8 cellular contexts compared by ENCODE assay signal in the genomic region with DNA sequence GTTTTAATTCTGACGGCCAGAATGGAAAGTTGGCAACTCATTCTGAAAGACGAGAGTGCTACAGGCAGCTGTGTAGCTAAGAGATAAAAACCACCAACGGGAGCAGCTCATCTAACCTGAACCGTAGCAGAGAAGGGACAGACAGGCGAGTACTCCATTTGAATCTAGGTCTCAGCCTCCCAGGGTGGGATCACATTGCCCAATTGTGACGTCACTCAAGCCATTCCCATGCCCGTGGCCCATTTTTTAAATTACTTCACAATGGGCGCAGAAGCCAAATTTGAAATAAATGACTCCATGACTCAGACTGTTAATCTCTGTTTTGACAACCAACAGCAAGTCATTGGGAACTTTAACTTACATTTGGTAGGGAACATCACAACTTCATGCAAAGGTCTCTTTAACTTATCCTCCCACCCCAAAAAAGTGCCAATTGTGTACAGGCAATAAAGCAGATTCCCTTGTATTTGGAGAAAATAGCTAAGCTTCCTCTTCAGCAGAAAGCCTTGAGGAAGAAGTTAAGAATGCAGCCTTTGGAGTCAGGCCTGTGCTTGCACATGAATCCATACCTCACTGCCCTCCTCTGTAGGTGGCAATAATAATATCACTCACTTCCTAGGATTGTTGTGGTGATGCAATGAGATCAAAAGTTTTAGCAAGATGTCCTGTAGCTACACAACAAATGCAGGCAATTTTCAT.
DNase-seq lines count a peak whose midpoint lies in the region; ATAC-seq and TF ChIP-seq lines count a peak whose summit lies in the region.

No MANE protein-coding gene starts in this region.

- DNase-seq in HCT116 (ENCODE audit: low read depth, low spot score) (peak; percentile 35), NCI-H460 (ENCODE audit: extremely low read depth, low read depth) (peak; percentile 33), endothelial cell (ENCODE audit: low spot score) (no peak), nephron progenitor cell (no peak), HuH-7.5 (ENCODE audit: low spot score) (no peak), superior temporal gyrus (ENCODE audit: extremely low spot score) (no peak)

- H3K9me3 Mint-ChIP-seq in endothelial cell (ENCODE audit: unreplicated experiment) (no peaks in the 10 kb centered on the region), nephron progenitor cell (peaks cover 20% of the 10 kb centered on the region)

- H3K27me3 ChIP-seq in HCT116 (ENCODE audit: insufficient read depth, low read length) (no peaks in the 10 kb centered on the region), rectal smooth muscle tissue (ENCODE audit: control insufficient read depth, insufficient read depth, low read length) (no peaks in the 10 kb centered on the region)

- no TSS peak for BruUV-seq in HCT116 (replicated peaks; lab: Mats Ljungman, UMichigan)

- H3K27ac Mint-ChIP-seq in endothelial cell (ENCODE audit: unreplicated experiment), result peak overlapping the region; percentile 78
- no peak overlapping the region for H3K27ac Mint-ChIP-seq in nephron progenitor cell

- ATAC-seq in GM18868 (IDR thresholded peaks at IDR 0.05; ENCODE audit: unreplicated experiment) (peak; percentile 98), HCT116 (peak; percentile 67)

- TF ChIP-seq CTCF in HCT116 (IDR thresholded peaks at IDR 0.05 in 2 of 3, conservative IDR thresholded peaks at IDR 0.05 in 1 of 3; ENCODE audit: borderline replicate concordance in 1 of 3, insufficient read depth in 1 of 3, low read depth in 2 of 3, low read length in 2 of 3) (no peak), endothelial cell (IDR thresholded peaks at IDR 0.05; ENCODE audit: unreplicated experiment) (no peak), nephron progenitor cell (IDR thresholded peaks at IDR 0.05) (no peak)

- CTCF ChIA-PET in HCT116 (lab: Charles Lee), result interaction anchor here (1.0 kb wide), 1 partner anchor 10 kb away, joined by 3 read pairs; no protein-coding TSS in a partner anchor

- POLR2A ChIA-PET in HCT116 (lab: Charles Lee), result interaction anchor here (0.5 to 2.1 kb wide), 3 partner anchors 10 to 1170 kb away, joined by 3 to 10 read pairs (median 3); no protein-coding TSS in a partner anchor

- H3K79me2 ChIP-seq in HCT116 (ENCODE audit: insufficient read depth, low read length), result no peaks in the 10 kb centered on the region

- H3K4me3 ChIP-seq in HCT116 (replicated peaks in 1 of 2; ENCODE audit: low read depth in 1 of 2, low read length in 2 of 2), result no peak overlapping the region
- H3K4me3 ChIP-seq in rectal smooth muscle tissue (ENCODE audit: low read length), result no peak overlapping the region

- H2AFZ ChIP-seq in HCT116 (ENCODE audit: low read depth, low read length, poor library complexity, severe bottlenecking), result no peak overlapping the region

- H3K4me1 Mint-ChIP-seq in endothelial cell (ENCODE audit: unreplicated experiment) (peaks cover 26% of the 10 kb centered on the region), nephron progenitor cell (no peaks in the 10 kb centered on the region)

- peaks cover 0 to 14% of the 10 kb centered on the region in 2 experiments; a peak in 2 of 4 replicates for H3K4me1 ChIP-seq in HCT116 (ENCODE audit: control insufficient read depth in 1 of 2, insufficient read depth in 2 of 2, low read length in 2 of 2)
- H3K4me1 ChIP-seq in rectal smooth muscle tissue (ENCODE audit: control insufficient read depth, insufficient read depth, low read length), result peaks cover 4% of the 10 kb centered on the region

- H3K36me3 ChIP-seq in HCT116 (ENCODE audit: control insufficient read depth in 1 of 2, insufficient read depth in 2 of 2, low read length in 2 of 2), result no peaks in the 10 kb centered on the region
- no peaks in the 10 kb centered on the region for H3K36me3 ChIP-seq in rectal smooth muscle tissue (ENCODE audit: control insufficient read depth, insufficient read depth, low read length)

- H3K27ac ChIP-seq in HCT116 (ENCODE audit: low read depth, low read length), result no peak overlapping the region
- H3K27ac ChIP-seq in rectal smooth muscle tissue (ENCODE audit: low read depth, low read length), result peak overlapping the region; percentile 25

- H3K4me3 Mint-ChIP-seq in endothelial cell (ENCODE audit: unreplicated experiment) (no peak overlapping the region), nephron progenitor cell (no peak overlapping the region)

- TF ChIP-seq RAD21 in HCT116 (IDR thresholded peaks at IDR 0.05; ENCODE audit: low read depth), result no peak

- intact Hi-C loops in HCT116 (cut with micrococcal nuclease), result no loop called here

- no peaks in the 10 kb centered on the region for H3K9me2 ChIP-seq in HCT116 (ENCODE audit: insufficient read depth)

- RAD21 ChIA-PET in HCT116 (lab: Charles Lee; ENCODE audit: low non-redundant PET in 1 of 2, low total read pairs in 2 of 2, uncharacterized antibody in 2 of 2, unreplicated experiment in 2 of 2), result no interaction called here

- H3K9me3 ChIP-seq in HCT116 (ENCODE audit: control insufficient read depth in 1 of 2, insufficient read depth in 1 of 2, low read depth in 1 of 2, low read length in 2 of 2), result no peaks in the 10 kb centered on the region

- H4K20me1 ChIP-seq in HCT116 (ENCODE audit: insufficient read depth), result no peaks in the 10 kb centered on the region

- H3K27me3 Mint-ChIP-seq in endothelial cell (ENCODE audit: unreplicated experiment), result no peaks in the 10 kb centered on the region
- no peaks in the 10 kb centered on the region for H3K27me3 Mint-ChIP-seq in nephron progenitor cell (ENCODE audit: low read depth, poor library complexity)

- peak overlapping the region; percentile 24 for H3K4me2 ChIP-seq in HCT116 (ENCODE audit: low read length)

- H3K36me3 Mint-ChIP-seq in endothelial cell (ENCODE audit: low read depth, unreplicated experiment) (peaks cover under 1% of the 10 kb centered on the region), nephron progenitor cell (ENCODE audit: low read depth) (no peaks in the 10 kb centered on the region)

- H3K9ac ChIP-seq in HCT116 (ENCODE audit: low read length) (no peak overlapping the region), rectal smooth muscle tissue (ENCODE audit: low read length) (no peak overlapping the region)

- TF ChIP-seq POLR2A in HCT116 (IDR thresholded peaks at IDR 0.05; ENCODE audit: borderline replicate concordance, extremely low read depth, insufficient read depth, insufficient read length), result no peak

TF ChIP-seq in HCT116, 20 proteins besides CTCF, POLR2A, EP300 and RAD21:
- TF ChIP-seq, protein P1, sequence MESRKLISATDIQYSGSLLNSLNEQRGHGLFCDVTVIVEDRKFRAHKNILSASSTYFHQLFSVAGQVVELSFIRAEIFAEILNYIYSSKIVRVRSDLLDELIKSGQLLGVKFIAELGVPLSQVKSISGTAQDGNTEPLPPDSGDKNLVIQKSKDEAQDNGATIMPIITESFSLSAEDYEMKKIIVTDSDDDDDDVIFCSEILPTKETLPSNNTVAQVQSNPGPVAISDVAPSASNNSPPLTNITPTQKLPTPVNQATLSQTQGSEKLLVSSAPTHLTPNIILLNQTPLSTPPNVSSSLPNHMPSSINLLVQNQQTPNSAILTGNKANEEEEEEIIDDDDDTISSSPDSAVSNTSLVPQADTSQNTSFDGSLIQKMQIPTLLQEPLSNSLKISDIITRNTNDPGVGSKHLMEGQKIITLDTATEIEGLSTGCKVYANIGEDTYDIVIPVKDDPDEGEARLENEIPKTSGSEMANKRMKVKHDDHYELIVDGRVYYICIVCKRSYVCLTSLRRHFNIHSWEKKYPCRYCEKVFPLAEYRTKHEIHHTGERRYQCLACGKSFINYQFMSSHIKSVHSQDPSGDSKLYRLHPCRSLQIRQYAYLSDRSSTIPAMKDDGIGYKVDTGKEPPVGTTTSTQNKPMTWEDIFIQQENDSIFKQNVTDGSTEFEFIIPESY (IDR thresholded peaks at IDR 0.05; ENCODE audit: extremely low read depth, insufficient replicate concordance, low read length), result no peak
- TF ChIP-seq SP1 (IDR thresholded peaks at IDR 0.05; ENCODE audit: low read depth) (no peak), JUND (IDR thresholded peaks at IDR 0.05) (0 out of 2 replicates have a peak, but pooled peaks have one; percentile 9), TCF7L2 (IDR thresholded peaks at IDR 0.05; ENCODE audit: borderline replicate concordance, extremely low read depth, insufficient read depth, insufficient read length) (no peak), CEBPB (IDR thresholded peaks at IDR 0.05; ENCODE audit: low read depth) (peak; percentile 75), FOSL1 (IDR thresholded peaks at IDR 0.05; ENCODE audit: low read depth) (0 out of 2 replicates have a peak, but pooled peaks have one; percentile 8)
- TF ChIP-seq, protein P2, sequence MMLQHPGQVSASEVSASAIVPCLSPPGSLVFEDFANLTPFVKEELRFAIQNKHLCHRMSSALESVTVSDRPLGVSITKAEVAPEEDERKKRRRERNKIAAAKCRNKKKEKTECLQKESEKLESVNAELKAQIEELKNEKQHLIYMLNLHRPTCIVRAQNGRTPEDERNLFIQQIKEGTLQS (IDR thresholded peaks at IDR 0.05), result peak; percentile 57; the same call in 1 of the 2 replicates
- TF ChIP-seq, protein P3, sequence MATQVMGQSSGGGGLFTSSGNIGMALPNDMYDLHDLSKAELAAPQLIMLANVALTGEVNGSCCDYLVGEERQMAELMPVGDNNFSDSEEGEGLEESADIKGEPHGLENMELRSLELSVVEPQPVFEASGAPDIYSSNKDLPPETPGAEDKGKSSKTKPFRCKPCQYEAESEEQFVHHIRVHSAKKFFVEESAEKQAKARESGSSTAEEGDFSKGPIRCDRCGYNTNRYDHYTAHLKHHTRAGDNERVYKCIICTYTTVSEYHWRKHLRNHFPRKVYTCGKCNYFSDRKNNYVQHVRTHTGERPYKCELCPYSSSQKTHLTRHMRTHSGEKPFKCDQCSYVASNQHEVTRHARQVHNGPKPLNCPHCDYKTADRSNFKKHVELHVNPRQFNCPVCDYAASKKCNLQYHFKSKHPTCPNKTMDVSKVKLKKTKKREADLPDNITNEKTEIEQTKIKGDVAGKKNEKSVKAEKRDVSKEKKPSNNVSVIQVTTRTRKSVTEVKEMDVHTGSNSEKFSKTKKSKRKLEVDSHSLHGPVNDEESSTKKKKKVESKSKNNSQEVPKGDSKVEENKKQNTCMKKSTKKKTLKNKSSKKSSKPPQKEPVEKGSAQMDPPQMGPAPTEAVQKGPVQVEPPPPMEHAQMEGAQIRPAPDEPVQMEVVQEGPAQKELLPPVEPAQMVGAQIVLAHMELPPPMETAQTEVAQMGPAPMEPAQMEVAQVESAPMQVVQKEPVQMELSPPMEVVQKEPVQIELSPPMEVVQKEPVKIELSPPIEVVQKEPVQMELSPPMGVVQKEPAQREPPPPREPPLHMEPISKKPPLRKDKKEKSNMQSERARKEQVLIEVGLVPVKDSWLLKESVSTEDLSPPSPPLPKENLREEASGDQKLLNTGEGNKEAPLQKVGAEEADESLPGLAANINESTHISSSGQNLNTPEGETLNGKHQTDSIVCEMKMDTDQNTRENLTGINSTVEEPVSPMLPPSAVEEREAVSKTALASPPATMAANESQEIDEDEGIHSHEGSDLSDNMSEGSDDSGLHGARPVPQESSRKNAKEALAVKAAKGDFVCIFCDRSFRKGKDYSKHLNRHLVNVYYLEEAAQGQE (IDR thresholded peaks at IDR 0.05; ENCODE audit: low read depth), result no peak

Comparison
In these comparisons a context has a peak if more than half of its experiments do, and no peak if none do; other contexts are left out.
1. DNase-seq: peak in HCT116 (single experiment) and NCI-H460 (single experiment); none in endothelial cell (single experiment), nephron progenitor cell (single experiment), HuH-7.5 (single experiment) and superior temporal gyrus (single experiment).